In the genomic region with DNA sequence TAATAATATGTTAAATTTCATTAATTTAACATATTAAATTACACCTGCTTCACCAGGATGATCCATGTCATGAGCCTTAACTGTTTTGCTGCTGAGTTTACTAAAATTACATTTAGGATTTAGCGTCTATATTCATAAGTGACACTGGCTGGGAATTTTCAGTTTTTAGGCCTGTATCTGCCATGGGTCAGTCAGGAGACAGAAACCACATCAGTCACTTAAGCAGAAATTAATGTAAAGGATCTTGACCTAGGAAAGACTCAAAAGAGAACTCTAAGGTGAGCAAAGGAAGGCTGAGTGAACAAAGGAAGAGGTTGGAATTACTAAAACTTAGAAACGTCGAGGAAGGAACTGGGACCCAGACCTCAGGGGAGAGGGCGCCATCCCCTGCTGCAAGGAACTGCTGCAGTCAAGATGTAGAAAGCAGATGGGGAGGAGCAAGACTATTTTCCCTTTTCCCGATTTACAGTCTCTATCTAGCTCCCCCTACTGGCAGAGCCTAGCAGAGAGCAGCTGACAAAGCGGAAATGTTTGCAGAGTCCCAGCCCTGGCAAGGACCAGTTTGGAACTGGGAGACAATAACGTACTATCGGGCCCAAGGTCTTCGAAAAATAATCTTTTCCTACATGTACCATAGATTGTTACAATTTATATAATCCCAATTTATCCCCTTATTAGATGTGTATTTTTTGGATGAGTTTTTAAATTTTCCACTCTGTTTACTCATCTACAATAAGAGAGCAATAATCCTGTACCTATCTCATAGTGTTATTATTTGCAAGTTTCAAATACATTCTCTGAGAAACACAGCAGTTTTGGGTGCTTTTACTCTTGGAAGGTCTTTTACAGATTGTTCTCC, we compare ENCODE assay signal across 9 cellular contexts.
DNase-seq lines count a peak whose midpoint lies in the region; ATAC-seq and TF ChIP-seq lines count a peak whose summit lies in the region.
"Had no signal": no experiment of that assay in that cellular context is flagged by ENCODE, and none has a peak within 500 bp of the region (broad histone marks: within the 10 kb centered on the region; RNA-seq: fewer than 3 reads in every experiment).

No MANE protein-coding gene starts in this region.

- peak; percentile 20 for DNase-seq in NK-92 treated with Interleukin-12 subunit alpha and Interleukin-12 subunit beta, amount 100 ng/mL, for 24 hours (lab: John Stamatoyannopoulos, UW)
- DNase-seq in NK-92 (lab: John Stamatoyannopoulos, UW; ENCODE audit: unreplicated experiment) (no peak), NCI-H2196 treated with DMSO at 0.1 percent for 48 hours (lab: John Stamatoyannopoulos, UW; ENCODE audit: unreplicated experiment) (peak; percentile 46), UCSD-AML1 (lab: John Stamatoyannopoulos, UW; ENCODE audit: unreplicated experiment) (peak; percentile 67), cardiac fibroblast (ENCODE audit: low read depth in 2 of 2) (peak; percentile 82 to 85), islet precursor cell (peak; percentile 92)
- peak; percentile 38 for DNase-seq in stimulated activated CD4-positive, alpha-beta T cell treated with anti-CD3 and anti-CD28 coated beads, Interleukin-1b, Interleukin-23, amount 100 ng/mL, for 48 hours

- no peak overlapping the region for H3K4me3 ChIP-seq in cardiac fibroblast (replicated peaks in 1 of 2; ENCODE audit: low read depth in 2 of 2, low read length in 2 of 2)
- H3K4me3 ChIP-seq: BLaER1 had no signal

- peak; percentile 78 for TF ChIP-seq CTCF in cardiac fibroblast (IDR thresholded peaks at IDR 0.05; ENCODE audit: low read depth, low read length)

- peak; percentile 74 for ATAC-seq in HG03064 (IDR thresholded peaks at IDR 0.05; ENCODE audit: low read depth, unreplicated experiment)
